1 cellular context compared by ENCODE assay signal in the genomic region with DNA sequence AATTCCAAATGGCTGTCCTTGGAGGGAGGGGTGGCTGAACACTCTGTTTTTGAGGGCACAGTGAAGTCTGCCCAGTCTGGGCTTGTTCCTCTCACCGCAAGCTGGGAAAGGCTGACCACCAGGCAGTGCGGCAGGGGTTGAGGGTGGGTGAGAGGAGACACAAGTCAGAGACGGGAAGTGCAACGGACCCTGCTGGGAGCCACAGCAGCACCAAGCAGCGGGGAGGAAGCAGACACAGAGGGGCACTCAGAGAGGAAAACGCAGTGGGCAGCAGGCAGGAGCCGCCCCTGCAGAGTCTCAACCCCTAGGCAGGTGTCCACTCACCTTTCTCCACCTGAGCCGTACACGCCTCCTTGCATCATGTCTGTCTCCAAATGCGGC.
TF ChIP-seq lines count a peak whose summit lies in the region.

No MANE protein-coding gene starts in this region.

TF ChIP-seq in IMR-90, 13 proteins besides CTCF, POLR2A, EP300 and RAD21:
- TF ChIP-seq, protein P1, sequence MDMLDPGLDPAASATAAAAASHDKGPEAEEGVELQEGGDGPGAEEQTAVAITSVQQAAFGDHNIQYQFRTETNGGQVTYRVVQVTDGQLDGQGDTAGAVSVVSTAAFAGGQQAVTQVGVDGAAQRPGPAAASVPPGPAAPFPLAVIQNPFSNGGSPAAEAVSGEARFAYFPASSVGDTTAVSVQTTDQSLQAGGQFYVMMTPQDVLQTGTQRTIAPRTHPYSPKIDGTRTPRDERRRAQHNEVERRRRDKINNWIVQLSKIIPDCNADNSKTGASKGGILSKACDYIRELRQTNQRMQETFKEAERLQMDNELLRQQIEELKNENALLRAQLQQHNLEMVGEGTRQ (IDR thresholded peaks at IDR 0.05; ENCODE audit: low read depth, low read length): no peak
- TF ChIP-seq CEBPB (IDR thresholded peaks at IDR 0.05; ENCODE audit: low read depth, low read length) (no peak), MAFK (IDR thresholded peaks at IDR 0.05; ENCODE audit: low read depth, low read length) (no peak), SMC3 (IDR thresholded peaks at IDR 0.05; ENCODE audit: low read depth, low read length) (no peak), RCOR1 (IDR thresholded peaks at IDR 0.05; ENCODE audit: insufficient replicate concordance, low read length) (no peak), NFE2L2 (IDR thresholded peaks at IDR 0.05; ENCODE audit: low read depth, low read length) (no peak), MXI1 (IDR thresholded peaks at IDR 0.05; ENCODE audit: borderline replicate concordance, low read depth, low read length) (no peak), FOS (IDR thresholded peaks at IDR 0.05; ENCODE audit: low read depth, low read length) (no peak), MAZ (IDR thresholded peaks at IDR 0.05; ENCODE audit: borderline replicate concordance, low read depth, low read length) (no peak), CHD1 (IDR thresholded peaks at IDR 0.05; ENCODE audit: low read depth, low read length) (no peak), RFX5 (IDR thresholded peaks at IDR 0.05; ENCODE audit: low read depth, low read length) (no peak), BHLHE40 (IDR thresholded peaks at IDR 0.05; ENCODE audit: low read depth, low read length) (no peak)
- TF ChIP-seq, protein P2, sequence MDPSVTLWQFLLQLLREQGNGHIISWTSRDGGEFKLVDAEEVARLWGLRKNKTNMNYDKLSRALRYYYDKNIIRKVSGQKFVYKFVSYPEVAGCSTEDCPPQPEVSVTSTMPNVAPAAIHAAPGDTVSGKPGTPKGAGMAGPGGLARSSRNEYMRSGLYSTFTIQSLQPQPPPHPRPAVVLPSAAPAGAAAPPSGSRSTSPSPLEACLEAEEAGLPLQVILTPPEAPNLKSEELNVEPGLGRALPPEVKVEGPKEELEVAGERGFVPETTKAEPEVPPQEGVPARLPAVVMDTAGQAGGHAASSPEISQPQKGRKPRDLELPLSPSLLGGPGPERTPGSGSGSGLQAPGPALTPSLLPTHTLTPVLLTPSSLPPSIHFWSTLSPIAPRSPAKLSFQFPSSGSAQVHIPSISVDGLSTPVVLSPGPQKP (IDR thresholded peaks at IDR 0.05; ENCODE audit: borderline replicate concordance, low read depth, low read length): no peak
